9 cellular contexts compared by ENCODE assay signal in genomic region chr19:47418595-47419036, GRCh38. TPM values are rescaled to one million over a fixed set of nuclear protein-coding genes. Genes with fewer than 3 reads are reported as not detected.
A peak's percentile ranks its signal among the peaks of the same experiment; 100 is the strongest.
DNase-seq lines count a peak whose midpoint lies in the region; ATAC-seq, FAIRE-seq and TF ChIP-seq lines count a peak whose summit lies in the region.
"Had no signal": no experiment of that assay in that cellular context is flagged by ENCODE, and none has a peak within 500 bp of the region (broad histone marks: within the 10 kb centered on the region; RNA-seq: fewer than 3 reads in every experiment).

No MANE protein-coding gene starts in this region.

- H3K4me3 ChIP-seq in bronchial epithelial cell (ENCODE audit: low read depth, low read length) (peak overlapping the region; percentile 6), transverse colon (peak overlapping the region; percentile 25 to 56 (median 39)), MM.1S (ENCODE audit: low read length) (no peak overlapping the region)

- H3K4me1 Mint-ChIP-seq in activated naive CD8-positive, alpha-beta T cell (ENCODE audit: low read depth): peaks cover 36% of the 10 kb centered on the region
- peaks cover 17% of the 10 kb centered on the region for H3K4me1 Mint-ChIP-seq in activated naive CD8-positive, alpha-beta T cell treated with anti-CD3 and anti-CD28 coated beads for 36 hours
- H3K4me1 Mint-ChIP-seq in mesothelial cell of epicardium: peaks cover 59% of the 10 kb centered on the region

- H3K4me2 ChIP-seq in MM.1S (ENCODE audit: low read depth, low read length): no peak overlapping the region

- no peak for TF ChIP-seq POLR2A in transverse colon (IDR thresholded peaks at IDR 0.05)

- in situ Hi-C loops in transverse colon (cut with MboI; ENCODE audit: low pct_ligation_motif_present in 1 of 4, low pct_unique_long_range_greater_than_20kb in 1 of 4, low sequenced_read_pairs in 3 of 4): loop anchor here in 1 of 4 donors (25.0 kb wide), 1 partner anchor 131 kb away; no protein-coding TSS in a partner anchor

- H3K36me3 Mint-ChIP-seq in activated naive CD8-positive, alpha-beta T cell: no peaks in the 10 kb centered on the region
- no peaks in the 10 kb centered on the region for H3K36me3 Mint-ChIP-seq in activated naive CD8-positive, alpha-beta T cell treated with anti-CD3 and anti-CD28 coated beads for 36 hours
- peaks cover 15% of the 10 kb centered on the region for H3K36me3 Mint-ChIP-seq in mesothelial cell of epicardium

- no peak for DNase-seq in activated naive CD8-positive, alpha-beta T cell treated with anti-CD3 and anti-CD28 coated beads for 36 hours
- no peak for DNase-seq in bronchial epithelial cell (ENCODE audit: low read depth)
- no peak for DNase-seq in mesothelial cell of epicardium (ENCODE audit: low spot score in 2 of 2, unreplicated experiment in 2 of 2)
- DNase-seq in transverse colon: no peak
- DNase-seq in NOMO-1 treated with DMSO at 0.1 percent for 48 hours (lab: John Stamatoyannopoulos, UW; ENCODE audit: unreplicated experiment): no peak
- DNase-seq in MM.1S: no peak

- H3K4me1 ChIP-seq in transverse colon (peaks cover 0 to 4% (median 1%) of the 10 kb centered on the region in 4 donors), MM.1S (ENCODE audit: low read length) (no peaks in the 10 kb centered on the region)

- H3F3A ChIP-seq in MM.1S (ENCODE audit: insufficient read depth, low read length): no peaks in the 10 kb centered on the region

- no peaks in the 10 kb centered on the region for H3K36me3 ChIP-seq in bronchial epithelial cell (ENCODE audit: control insufficient read depth, insufficient read depth, low read length)
- H3K36me3 ChIP-seq in transverse colon: no peaks in the 10 kb centered on the region
- H3K36me3 ChIP-seq in MM.1S (replicated peaks; ENCODE audit: insufficient read depth, low read length): no peaks in the 10 kb centered on the region

- no peak for FAIRE-seq in bronchial epithelial cell (lab: Jason Lieb, UNC)

- no peak overlapping the region for H3K9ac ChIP-seq in MM.1S (ENCODE audit: low read length)

- ATAC-seq in GM18867 (IDR thresholded peaks at IDR 0.05; ENCODE audit: unreplicated experiment): no peak

- H3K9me3 ChIP-seq in transverse colon (no peaks in the 10 kb centered on the region), MM.1S (replicated peaks; ENCODE audit: insufficient read depth, low read length) (no peaks in the 10 kb centered on the region)

- intact Hi-C loops in transverse colon (cut with DNase I; ENCODE audit: low total_unique reads): no loop called here

- H2AFZ ChIP-seq in MM.1S (ENCODE audit: low read length): no peak overlapping the region

- H3K79me2 ChIP-seq in MM.1S (ENCODE audit: low read length): no peaks in the 10 kb centered on the region

- no peak overlapping the region for H3K27ac Mint-ChIP-seq in activated naive CD8-positive, alpha-beta T cell
- H3K27ac Mint-ChIP-seq in activated naive CD8-positive, alpha-beta T cell treated with anti-CD3 and anti-CD28 coated beads for 36 hours: no peak overlapping the region
- H3K27ac Mint-ChIP-seq in mesothelial cell of epicardium: peak overlapping the region; percentile 26

- H4K20me1 ChIP-seq in MM.1S (ENCODE audit: insufficient read depth, low read length): no peaks in the 10 kb centered on the region

- no peak for TF ChIP-seq EP300 in transverse colon (IDR thresholded peaks at IDR 0.05; ENCODE audit: low read depth)

- H3K27me3 ChIP-seq in bronchial epithelial cell (ENCODE audit: control insufficient read depth, insufficient read depth, low read length) (peaks cover 59% of the 10 kb centered on the region), transverse colon (peaks cover 81% of the 10 kb centered on the region), MM.1S (replicated peaks; ENCODE audit: insufficient read depth, low read length) (peaks cover 92% of the 10 kb centered on the region)

- H3K9me3 Mint-ChIP-seq in activated naive CD8-positive, alpha-beta T cell (ENCODE audit: low read depth): no peaks in the 10 kb centered on the region
- H3K9me3 Mint-ChIP-seq in activated naive CD8-positive, alpha-beta T cell treated with anti-CD3 and anti-CD28 coated beads for 36 hours: no peaks in the 10 kb centered on the region
- no peaks in the 10 kb centered on the region for H3K9me3 Mint-ChIP-seq in mesothelial cell of epicardium

- H3K27ac ChIP-seq in transverse colon (peak overlapping the region in 2 of 4 donors; percentile 4 to 9), MM.1S (ENCODE audit: low read length) (no peak overlapping the region)

- peak overlapping the region; percentile 65 for H3K4me3 Mint-ChIP-seq in activated naive CD8-positive, alpha-beta T cell
- H3K4me3 Mint-ChIP-seq in activated naive CD8-positive, alpha-beta T cell treated with anti-CD3 and anti-CD28 coated beads for 36 hours: no peak overlapping the region
- H3K4me3 Mint-ChIP-seq in mesothelial cell of epicardium: peak overlapping the region; percentile 87

- H3K9me2 ChIP-seq in MM.1S (replicated peaks; ENCODE audit: insufficient read depth, low read length): no peaks in the 10 kb centered on the region

- WGBS in transverse colon (ENCODE audit: low coverage in 1 of 2), 2 donors: 0 to 9% methylated on average over 2 to 16 of the region's 16 CpGs

- peaks cover 42% of the 10 kb centered on the region for H3K27me3 Mint-ChIP-seq in activated naive CD8-positive, alpha-beta T cell
- H3K27me3 Mint-ChIP-seq in activated naive CD8-positive, alpha-beta T cell treated with anti-CD3 and anti-CD28 coated beads for 36 hours: peaks cover 92% of the 10 kb centered on the region
- peaks cover 9% of the 10 kb centered on the region for H3K27me3 Mint-ChIP-seq in mesothelial cell of epicardium (ENCODE audit: low read depth)

- TF ChIP-seq CTCF in bronchial epithelial cell (IDR thresholded peaks at IDR 0.05; ENCODE audit: insufficient read depth, low read length, severe bottlenecking): no peak
- TF ChIP-seq CTCF in mesothelial cell of epicardium (IDR thresholded peaks at IDR 0.05; ENCODE audit: unreplicated experiment): no peak
- no peak for TF ChIP-seq CTCF in transverse colon (IDR thresholded peaks at IDR 0.05)
- TF ChIP-seq CTCF in MM.1S (IDR thresholded peaks at IDR 0.05; ENCODE audit: low read length): no peak

RNA-seq across cellular contexts. Expression of gene MEIS3, which starts 0.7 kb away (rescaled TPM):
- total RNA-seq in activated naive CD8-positive, alpha-beta T cell treated with anti-CD3 and anti-CD28 coated beads for 36 hours: not detected
- total RNA-seq in bronchial epithelial cell (8.7 and 11.3 TPM in 2 replicates), mesothelial cell of epicardium (268 to 277 TPM (median 273 TPM) in 3 replicates), transverse colon (10 to 100 TPM in 1 of 4 donors, 1 to 10 TPM in 2, not detected in 1; 2.3 to 56.5 (median 7.1) TPM)

RNA-seq across cellular contexts. Expression of gene SLC8A2, which starts 53.1 kb away (rescaled TPM):
- total RNA-seq in activated naive CD8-positive, alpha-beta T cell treated with anti-CD3 and anti-CD28 coated beads for 36 hours: under 1 TPM; 0.37 to 0.38 TPM
- total RNA-seq in bronchial epithelial cell (0.26 TPM in 2 replicates), mesothelial cell of epicardium (2.2 to 3.7 TPM (median 2.5 TPM) in 3 replicates), transverse colon (10 to 100 TPM in 2 of 4 donors, 1 to 10 TPM in 1, under 1 TPM in 1; 0.82 to 36.4 (median 9.6) TPM)
- total RNA-seq: NCI-H460 had no signal
